In genomic region chr2:74552914-74553811, GRCh38 we compare ENCODE assay signal across 9 cellular contexts. TPM values are rescaled to one million over a fixed set of nuclear protein-coding genes. Genes with fewer than 3 reads are reported as not detected.
DNase-seq lines count a peak whose midpoint lies in the region; ATAC-seq, FAIRE-seq and TF ChIP-seq lines count a peak whose summit lies in the region.
"Had no signal": no experiment of that assay in that cellular context is flagged by ENCODE, and none has a peak within 500 bp of the region (broad histone marks: within the 10 kb centered on the region; RNA-seq: fewer than 3 reads in every experiment).

No MANE protein-coding gene starts in this region.

- TF ChIP-seq CTCF in neural progenitor cell (IDR thresholded peaks at IDR 0.05) (no peak), D721Med (IDR thresholded peaks at IDR 0.05; ENCODE audit: insufficient read depth, missing control alignments) (no peak)

- ATAC-seq in effector memory CD8-positive, alpha-beta T cell (replicated peaks), result no peak
- ATAC-seq in GM21717 (IDR thresholded peaks at IDR 0.05; ENCODE audit: unreplicated experiment), result no peak

- H3K4me3 Mint-ChIP-seq in effector memory CD8-positive, alpha-beta T cell, result peak overlapping the region; percentile 54 to 81
- H3K4me3 Mint-ChIP-seq in neural progenitor cell, result peak overlapping the region; percentile 95

- H3K27me3 Mint-ChIP-seq in effector memory CD8-positive, alpha-beta T cell, result peaks cover 30 to 34% of the 10 kb centered on the region in 2 donors
- peaks cover 29% of the 10 kb centered on the region for H3K27me3 Mint-ChIP-seq in neural progenitor cell (ENCODE audit: insufficient read depth, low read depth)

- peaks cover 16% of the 10 kb centered on the region for H3K4me1 ChIP-seq in neural progenitor cell

- DNase-seq in NCI-H1417 (lab: John Stamatoyannopoulos, UW) (peak in 2 of 3 experiments; percentile 59 to 66), NCI-H1417 treated with DMSO at 0.1 percent for 48 hours (lab: John Stamatoyannopoulos, UW) (no peak), NCI-H510A (lab: John Stamatoyannopoulos, UW) (peak; percentile 35), neural progenitor cell (ENCODE audit: low spot score) (peak; percentile 76), D721Med (ENCODE audit: insufficient read length, low spot score) (no peak), NCI-H2081 (lab: John Stamatoyannopoulos, UW) (no peak)
- no peak for DNase-seq in effector memory CD8-positive, alpha-beta T cell

- no peaks in the 10 kb centered on the region for H3K36me3 ChIP-seq in neural progenitor cell

- peaks cover 20% of the 10 kb centered on the region for H3K36me3 Mint-ChIP-seq in effector memory CD8-positive, alpha-beta T cell (ENCODE audit: insufficient read depth)
- H3K36me3 Mint-ChIP-seq in neural progenitor cell, result peaks cover 19% of the 10 kb centered on the region

- H3K27ac ChIP-seq in neural progenitor cell, result no peak overlapping the region

- peak overlapping the region; percentile 67 for H2AFZ ChIP-seq in neural progenitor cell (replicated peaks)

- peaks cover 54% of the 10 kb centered on the region for H3K27me3 ChIP-seq in neural progenitor cell
- H3K27me3 ChIP-seq: thyroid gland had no signal

- peak overlapping the region; percentile 97 for H3K4me3 ChIP-seq in neural progenitor cell

- FAIRE-seq in D721Med (lab: Jason Lieb, UNC), result no peak

- H3K9me3 Mint-ChIP-seq in effector memory CD8-positive, alpha-beta T cell, result no peaks in the 10 kb centered on the region
- no peaks in the 10 kb centered on the region for H3K9me3 Mint-ChIP-seq in neural progenitor cell

- H3K4me1 Mint-ChIP-seq in effector memory CD8-positive, alpha-beta T cell (ENCODE audit: low read depth in 2 of 2), result peaks cover 15 to 16% of the 10 kb centered on the region in 2 donors
- H3K4me1 Mint-ChIP-seq in neural progenitor cell, result peaks cover 20% of the 10 kb centered on the region

- H3K9me3 ChIP-seq in neural progenitor cell (ENCODE audit: low read depth), result no peaks in the 10 kb centered on the region
- H3K9me3 ChIP-seq: thyroid gland had no signal

- H3K27ac Mint-ChIP-seq in effector memory CD8-positive, alpha-beta T cell, result peak overlapping the region; percentile 83 to 92
- H3K27ac Mint-ChIP-seq in neural progenitor cell, result peak overlapping the region; percentile 95

- H3K9ac ChIP-seq in neural progenitor cell, result peak overlapping the region; percentile 20

- peaks cover 35% of the 10 kb centered on the region for H3F3A ChIP-seq in neural progenitor cell (ENCODE audit: low read depth)

- peaks cover 15% of the 10 kb centered on the region for H3K79me2 ChIP-seq in neural progenitor cell (ENCODE audit: low read depth)

- H4K20me1 ChIP-seq in neural progenitor cell (ENCODE audit: low read depth), result peaks cover 22% of the 10 kb centered on the region

- H3K4me2 ChIP-seq in neural progenitor cell, result peak overlapping the region; percentile 88

RNA-seq across cellular contexts. Expression of gene LOXL3, which starts 0.6 kb away (rescaled TPM):
- 24.2 and 39.1 TPM in 2 replicates for total RNA-seq in neural progenitor cell (ENCODE audit: low replicate concordance)

RNA-seq across cellular contexts. Expression of gene DOK1, which starts 1.4 kb away (rescaled TPM):
- total RNA-seq in neural progenitor cell (ENCODE audit: low replicate concordance), result 3.4 and 13.2 TPM in 2 replicates

RNA-seq across cellular contexts. Expression of gene HTRA2, which starts 23.4 kb away (rescaled TPM):
- 18.5 and 28.4 TPM in 2 replicates for total RNA-seq in neural progenitor cell (ENCODE audit: low replicate concordance)

RNA-seq across cellular contexts. Expression of gene AUP1, which starts 23.7 kb away (rescaled TPM):
- 47.9 and 73.7 TPM in 2 replicates for total RNA-seq in neural progenitor cell (ENCODE audit: low replicate concordance)

RNA-seq across cellular contexts. Expression of gene DQX1, which starts 27.1 kb away (rescaled TPM):
- total RNA-seq in neural progenitor cell (ENCODE audit: low replicate concordance), result 0.11 and 0.71 TPM in 2 replicates
- total RNA-seq: thyroid gland had no signal

Comparison
In these comparisons a context has a peak if more than half of its experiments do, and no peak if none do; other contexts are left out.
1. DNase-seq: peak in NCI-H1417 (2 of 3), NCI-H510A (single experiment) and neural progenitor cell (single experiment); none in NCI-H1417 treated with DMSO at 0.1 percent for 48 hours (single experiment), effector memory CD8-positive, alpha-beta T cell (0 of 3), D721Med (single experiment) and NCI-H2081 (0 of 2).